Comparison of ENCODE assay signal across 15 cellular contexts in the genomic region with DNA sequence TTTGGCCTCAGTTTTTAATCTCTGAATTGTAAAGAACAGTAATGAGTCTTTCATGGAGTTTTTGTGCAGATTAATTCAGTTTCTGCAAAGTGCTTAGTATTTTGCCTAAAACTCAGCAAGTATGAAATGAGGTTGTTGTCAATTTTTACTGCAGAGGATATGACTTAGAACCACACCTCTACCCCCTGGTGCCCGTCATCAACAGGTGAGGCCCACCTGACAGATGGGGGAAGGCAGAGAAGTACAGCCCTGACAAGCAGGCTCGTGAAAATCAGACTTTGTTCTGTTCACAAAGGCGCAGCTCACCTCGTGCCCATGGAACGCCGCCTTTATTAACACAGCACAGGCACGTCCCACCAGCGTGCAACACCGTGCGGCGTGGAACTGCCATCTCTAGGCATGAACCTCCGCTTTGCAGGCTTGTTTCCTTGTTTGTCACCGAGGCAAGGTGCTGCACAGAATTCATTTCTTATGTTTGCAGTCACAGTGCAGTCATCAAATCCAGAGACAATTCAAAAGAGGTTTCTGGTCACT. TPM values are rescaled to one million over a fixed set of nuclear protein-coding genes. Genes with fewer than 3 reads are reported as not detected.
A peak's percentile ranks its signal among the peaks of the same experiment; 100 is the strongest.
DNase-seq lines count a peak whose midpoint lies in the region; ATAC-seq and TF ChIP-seq lines count a peak whose summit lies in the region.
"Had no signal": no experiment of that assay in that cellular context is flagged by ENCODE, and none has a peak within 500 bp of the region (broad histone marks: within the 10 kb centered on the region; RNA-seq: fewer than 3 reads in every experiment).

No MANE protein-coding gene starts in this region.

- no peaks in the 10 kb centered on the region for H4K20me1 ChIP-seq in smooth muscle cell (ENCODE audit: low read depth)

- H3K79me2 ChIP-seq in smooth muscle cell (ENCODE audit: low read depth), result no peaks in the 10 kb centered on the region

- H3K27ac ChIP-seq in stomach smooth muscle (ENCODE audit: low read length) (peak overlapping the region; percentile 37), smooth muscle cell (ENCODE audit: low read depth) (no peak overlapping the region)

- TF ChIP-seq POLR2A in lower leg skin (IDR thresholded peaks at IDR 0.05), result no peak

- H3K4me1 Mint-ChIP-seq in activated CD8-positive, alpha-beta memory T cell treated with anti-CD3 and anti-CD28 coated beads, Interleukin-2, amount 10 ng/mL, durations not matched to agents 7 days and 5 days, result peaks cover 4% of the 10 kb centered on the region
- peaks cover 5% of the 10 kb centered on the region for H3K4me1 Mint-ChIP-seq in activated naive CD8-positive, alpha-beta T cell treated with anti-CD3 and anti-CD28 coated beads, Interleukin-2, amount 10 ng/mL, durations not matched to agents 7 days and 5 days
- H3K4me1 Mint-ChIP-seq in CD14-positive monocyte, result peaks cover 6% of the 10 kb centered on the region

- no peaks in the 10 kb centered on the region for H3F3A ChIP-seq in smooth muscle cell (ENCODE audit: low read depth)

- H3K27ac Mint-ChIP-seq in activated CD8-positive, alpha-beta memory T cell treated with anti-CD3 and anti-CD28 coated beads, Interleukin-2, amount 10 ng/mL, durations not matched to agents 7 days and 5 days, result no peak overlapping the region
- peak overlapping the region; percentile 57 for H3K27ac Mint-ChIP-seq in activated naive CD8-positive, alpha-beta T cell treated with anti-CD3 and anti-CD28 coated beads, Interleukin-2, amount 10 ng/mL, durations not matched to agents 7 days and 5 days
- H3K27ac Mint-ChIP-seq in CD14-positive monocyte, result no peak overlapping the region

- H3K4me1 ChIP-seq in stomach smooth muscle (ENCODE audit: control insufficient read depth, insufficient read depth, low read length) (peaks cover 3% of the 10 kb centered on the region), smooth muscle cell (ENCODE audit: low read depth) (no peaks in the 10 kb centered on the region)

- H3K9ac ChIP-seq in stomach smooth muscle (ENCODE audit: low read length in 2 of 2), result peak overlapping the region in 1 of 2 donors; percentile 43
- H3K9ac ChIP-seq in smooth muscle cell (ENCODE audit: low read depth), result no peak overlapping the region

- peak overlapping the region; percentile 10; the same call in 1 of the 2 replicates for H3K4me3 ChIP-seq in iPS-18c (ENCODE audit: insufficient read depth, low read depth, low read length)
- H3K4me3 ChIP-seq in stomach smooth muscle (ENCODE audit: low read length in 2 of 2), result peak overlapping the region; percentile 21 to 68
- no peak overlapping the region for H3K4me3 ChIP-seq in smooth muscle cell
- no peak overlapping the region for H3K4me3 ChIP-seq in lower leg skin (ENCODE audit: low read depth, poor library complexity, severe bottlenecking)

- peaks cover 8% of the 10 kb centered on the region in 2 donors for H3K36me3 ChIP-seq in stomach smooth muscle (ENCODE audit: control insufficient read depth in 2 of 2, insufficient read depth in 2 of 2, low read length in 2 of 2)
- no peaks in the 10 kb centered on the region for H3K36me3 ChIP-seq in smooth muscle cell (ENCODE audit: low read depth)

- DNase-seq in activated CD8-positive, alpha-beta memory T cell treated with anti-CD3 and anti-CD28 coated beads, Interleukin-2, amount 10 ng/mL, durations not matched to agents 7 days and 5 days, result no peak
- DNase-seq in activated CD8-positive, alpha-beta memory T cell treated with anti-CD3 and anti-CD28 coated beads for 24 hours, result no peak
- no peak for DNase-seq in activated naive CD8-positive, alpha-beta T cell treated with anti-CD3 and anti-CD28 coated beads, Interleukin-2, amount 10 ng/mL, durations not matched to agents 7 days and 5 days
- DNase-seq in smooth muscle cell (lab: John Stamatoyannopoulos, UW; ENCODE audit: unreplicated experiment) (no peak), lower leg skin (ENCODE audit: low spot score in 2 of 2) (no peak), CD14-positive monocyte (ENCODE audit: low spot score) (no peak)
- DNase-seq: ACHN, mammary epithelial cell, NCI-H1048 had no signal

- peaks cover 21% of the 10 kb centered on the region for H3K36me3 Mint-ChIP-seq in activated CD8-positive, alpha-beta memory T cell treated with anti-CD3 and anti-CD28 coated beads, Interleukin-2, amount 10 ng/mL, durations not matched to agents 7 days and 5 days
- peaks cover 20% of the 10 kb centered on the region for H3K36me3 Mint-ChIP-seq in activated naive CD8-positive, alpha-beta T cell treated with anti-CD3 and anti-CD28 coated beads, Interleukin-2, amount 10 ng/mL, durations not matched to agents 7 days and 5 days
- H3K36me3 Mint-ChIP-seq in CD14-positive monocyte, result peaks cover 0 to 7% of the 10 kb centered on the region in 2 donors

- no peak for ATAC-seq in activated CD8-positive, alpha-beta memory T cell treated with anti-CD3 and anti-CD28 coated beads, Interleukin-2, amount 10 ng/mL, durations not matched to agents 7 days and 5 days
- ATAC-seq in activated naive CD8-positive, alpha-beta T cell treated with anti-CD3 and anti-CD28 coated beads, Interleukin-2, amount 10 ng/mL, durations not matched to agents 7 days and 5 days (ENCODE audit: low read depth), result no peak

- 97% methylated on average over 13 of the region's 13 CpGs for WGBS in smooth muscle cell (ENCODE audit: low lambda C conversion rate)
- 83 to 91% methylated on average over 13 of the region's 13 CpGs for WGBS in lower leg skin, 2 donors

- H3K27me3 Mint-ChIP-seq in activated CD8-positive, alpha-beta memory T cell treated with anti-CD3 and anti-CD28 coated beads, Interleukin-2, amount 10 ng/mL, durations not matched to agents 7 days and 5 days, result no peaks in the 10 kb centered on the region
- H3K27me3 Mint-ChIP-seq in activated naive CD8-positive, alpha-beta T cell treated with anti-CD3 and anti-CD28 coated beads, Interleukin-2, amount 10 ng/mL, durations not matched to agents 7 days and 5 days, result no peaks in the 10 kb centered on the region
- no peaks in the 10 kb centered on the region for H3K27me3 Mint-ChIP-seq in CD14-positive monocyte (ENCODE audit: low read depth in 3 of 3)
- H3K27me3 Mint-ChIP-seq: brain had no signal

- H3K27me3 ChIP-seq in stomach smooth muscle (ENCODE audit: control insufficient read depth in 1 of 2, insufficient read depth in 2 of 2, low read length in 2 of 2), result no peaks in the 10 kb centered on the region
- no peaks in the 10 kb centered on the region for H3K27me3 ChIP-seq in smooth muscle cell (ENCODE audit: low read depth)
- H3K27me3 ChIP-seq: sigmoid colon had no signal

- CTCF ChIA-PET in activated CD8-positive, alpha-beta memory T cell treated with anti-CD3 and anti-CD28 coated beads, Interleukin-2, amount 10 ng/mL, durations not matched to agents 7 days and 5 days (lab: Charles Lee), result interaction anchor here (1.5 kb wide), 1 partner anchor 13 kb away, joined by 5 read pairs; a partner anchor contains a TSS

- intact Hi-C loops in lower leg skin (cut with DNase I; ENCODE audit: low total_unique reads) (no loop called here), CD14-positive monocyte (cut with micrococcal nuclease) (no loop called here)

- no peak for TF ChIP-seq CTCF in smooth muscle cell (IDR thresholded peaks at IDR 0.05; ENCODE audit: borderline replicate concordance, insufficient read depth, poor library complexity, severe bottlenecking)
- no peak for TF ChIP-seq CTCF in lower leg skin (IDR thresholded peaks at IDR 0.05)
- TF ChIP-seq CTCF in CD14-positive monocyte (IDR thresholded peaks at IDR 0.05), result no peak

- peaks cover 5% of the 10 kb centered on the region for H3K9me3 ChIP-seq in iPS-18c (ENCODE audit: control insufficient read depth, insufficient read depth, low read length)
- H3K9me3 ChIP-seq in stomach smooth muscle (ENCODE audit: control insufficient read depth in 2 of 2, low read length in 2 of 2), result no peaks in the 10 kb centered on the region
- H3K9me3 ChIP-seq in smooth muscle cell (replicated peaks; ENCODE audit: low read depth), result no peaks in the 10 kb centered on the region
- H3K9me3 ChIP-seq: sigmoid colon had no signal

- H3K9me3 Mint-ChIP-seq in activated CD8-positive, alpha-beta memory T cell treated with anti-CD3 and anti-CD28 coated beads, Interleukin-2, amount 10 ng/mL, durations not matched to agents 7 days and 5 days (ENCODE audit: low read depth), result peaks cover 6% of the 10 kb centered on the region
- peaks cover 7% of the 10 kb centered on the region for H3K9me3 Mint-ChIP-seq in activated naive CD8-positive, alpha-beta T cell treated with anti-CD3 and anti-CD28 coated beads, Interleukin-2, amount 10 ng/mL, durations not matched to agents 7 days and 5 days
- H3K9me3 Mint-ChIP-seq in CD14-positive monocyte, result peaks cover 8 to 23% (median 16%) of the 10 kb centered on the region in 7 donors

- H3K4me3 Mint-ChIP-seq in activated CD8-positive, alpha-beta memory T cell treated with anti-CD3 and anti-CD28 coated beads, Interleukin-2, amount 10 ng/mL, durations not matched to agents 7 days and 5 days, result peak overlapping the region; percentile 8
- H3K4me3 Mint-ChIP-seq in activated naive CD8-positive, alpha-beta T cell treated with anti-CD3 and anti-CD28 coated beads, Interleukin-2, amount 10 ng/mL, durations not matched to agents 7 days and 5 days, result peak overlapping the region; percentile 31
- no peak overlapping the region for H3K4me3 Mint-ChIP-seq in CD14-positive monocyte
- H3K4me3 Mint-ChIP-seq: brain had no signal

- no peak overlapping the region for H3K4me2 ChIP-seq in smooth muscle cell

- H2AFZ ChIP-seq in smooth muscle cell (ENCODE audit: low read depth), result no peak overlapping the region

- POLR2A ChIA-PET in activated naive CD8-positive, alpha-beta T cell treated with anti-CD3 and anti-CD28 coated beads, Interleukin-2, amount 10 ng/mL, durations not matched to agents 7 days and 5 days (lab: Charles Lee), result no interaction called here

RNA-seq across cellular contexts. Expression of a gene that starts 13.3 kb away (rescaled TPM):
- total RNA-seq in activated CD8-positive, alpha-beta memory T cell treated with anti-CD3 and anti-CD28 coated beads, Interleukin-2, amount 10 ng/mL, durations not matched to agents 7 days and 5 days, result 10 to 100 TPM; 10.3 to 14.6 TPM
- total RNA-seq in activated naive CD8-positive, alpha-beta T cell treated with anti-CD3 and anti-CD28 coated beads, Interleukin-2, amount 10 ng/mL, durations not matched to agents 7 days and 5 days, result 10 to 100 TPM; 18.3 to 19.2 TPM
- total RNA-seq in smooth muscle cell, result 1.3 and 3.4 TPM in 2 replicates
- polyA plus RNA-seq in smooth muscle cell, result 0.42 and 0.46 TPM in 2 replicates
- 10 to 100 TPM in 1 of 4 donors, 1 to 10 TPM in 3; 4.3 to 14.7 (median 4.8) TPM for total RNA-seq in lower leg skin
- polyA plus RNA-seq in CD14-positive monocyte, result 10 to 100 TPM in 1 of 2 donors, 1 to 10 TPM in 1; 6.3 to 10.5 TPM

RNA-seq across cellular contexts. Expression of a gene that starts 22.6 kb away (rescaled TPM):
- total RNA-seq in activated CD8-positive, alpha-beta memory T cell treated with anti-CD3 and anti-CD28 coated beads, Interleukin-2, amount 10 ng/mL, durations not matched to agents 7 days and 5 days, result under 1 TPM; 0.14 to 0.18 TPM
- total RNA-seq in activated naive CD8-positive, alpha-beta T cell treated with anti-CD3 and anti-CD28 coated beads, Interleukin-2, amount 10 ng/mL, durations not matched to agents 7 days and 5 days, result under 1 TPM; 0.48 to 0.67 TPM
- total RNA-seq in smooth muscle cell (not detected in 2 replicates), lower leg skin (under 1 TPM in 1 of 4 donors, not detected in 3; 0.26 TPM)
- polyA plus RNA-seq in smooth muscle cell (not detected in 2 replicates), CD14-positive monocyte (not detected)
- total RNA-seq: activated CD8-positive, alpha-beta memory T cell treated with anti-CD3 and anti-CD28 coated beads for 36 hours; glomerular endothelial cell; mammary epithelial cell had no signal
- polyA plus RNA-seq: mammary epithelial cell had no signal

Comparison
In these comparisons a context has a peak if more than half of its experiments do, and no peak if none do; other contexts are left out.
1. H3K4me3 Mint-ChIP-seq: peak in activated CD8-positive, alpha-beta memory T cell treated with anti-CD3 and anti-CD28 coated beads, Interleukin-2, amount 10 ng/mL, durations not matched to agents 7 days and 5 days (single experiment) and activated naive CD8-positive, alpha-beta T cell treated with anti-CD3 and anti-CD28 coated beads, Interleukin-2, amount 10 ng/mL, durations not matched to agents 7 days and 5 days (single experiment); none in CD14-positive monocyte (0 of 2).
2. H3K4me3 ChIP-seq: peak in iPS-18c (single experiment) and stomach smooth muscle (2 of 2); none in smooth muscle cell (single experiment) and lower leg skin (single experiment).